Comparison of ENCODE assay signal across 8 cellular contexts in genomic region chr2:45649457-45649854, GRCh38.
A peak's percentile ranks its signal among the peaks of the same experiment; 100 is the strongest.
DNase-seq lines count a peak whose midpoint lies in the region; ATAC-seq and TF ChIP-seq lines count a peak whose summit lies in the region.

No MANE protein-coding gene starts in this region.

- peak overlapping the region; percentile 89 for H3K27ac Mint-ChIP-seq in dendritic cell treated with granulocyte-macrophage colony-stimulating factor and Interleukin-4, amounts not matched to agents 40 ng/mL and 50 ng/mL, for 4 days

- H3K9me2 ChIP-seq in DOHH2 (replicated peaks; ENCODE audit: control insufficient read depth, low read length), result no peaks in the 10 kb centered on the region

- DNase-seq in NCI-H748 treated with DMSO at 0.1 percent for 48 hours (lab: John Stamatoyannopoulos, UW), result peak; percentile 25
- DNase-seq in hippocampal formation (lab: John Stamatoyannopoulos, UW), result no peak
- DNase-seq in SIG-M5 (lab: John Stamatoyannopoulos, UW), result no peak

- no peaks in the 10 kb centered on the region for H3K9me3 ChIP-seq in DOHH2 (ENCODE audit: control insufficient read depth, insufficient read depth, low read length)
- H3K9me3 ChIP-seq in muscle layer of duodenum (ENCODE audit: control insufficient read depth in 1 of 2, low read length in 2 of 2), result no peaks in the 10 kb centered on the region

- peaks cover 7% of the 10 kb centered on the region for H3K36me3 Mint-ChIP-seq in dendritic cell treated with granulocyte-macrophage colony-stimulating factor and Interleukin-4, amounts not matched to agents 40 ng/mL and 50 ng/mL, for 4 days (ENCODE audit: low read depth)

- no peaks in the 10 kb centered on the region for H3K36me3 ChIP-seq in DOHH2 (ENCODE audit: control insufficient read depth, low read length)
- no peaks in the 10 kb centered on the region for H3K36me3 ChIP-seq in muscle layer of duodenum (ENCODE audit: control insufficient read depth in 1 of 2, insufficient read depth in 2 of 2, low read length in 2 of 2)

- H3F3A ChIP-seq in DOHH2 (ENCODE audit: control insufficient read depth, insufficient read depth), result peaks cover 8% of the 10 kb centered on the region; the same call in 1 of the 2 replicates

- H3K9me3 Mint-ChIP-seq in dendritic cell treated with granulocyte-macrophage colony-stimulating factor and Interleukin-4, amounts not matched to agents 40 ng/mL and 50 ng/mL, for 4 days, result no peaks in the 10 kb centered on the region

- peaks cover 40% of the 10 kb centered on the region for H3K27me3 ChIP-seq in DOHH2 (ENCODE audit: control insufficient read depth, low read length)
- no peaks in the 10 kb centered on the region for H3K27me3 ChIP-seq in muscle layer of duodenum (ENCODE audit: low read depth, low read length)

- ATAC-seq in HG03521 (IDR thresholded peaks at IDR 0.05; ENCODE audit: unreplicated experiment) (no peak), GM18861 (IDR thresholded peaks at IDR 0.05; ENCODE audit: unreplicated experiment) (no peak)

- H4K20me1 ChIP-seq in DOHH2 (ENCODE audit: control insufficient read depth, insufficient read depth, low read depth, low read length), result 0 out of 2 replicates have a peak, but pooled peaks cover 4% of the 10 kb centered on the region

- H3K4me3 ChIP-seq in DOHH2 (ENCODE audit: low read length), result peak overlapping the region; percentile 96
- H3K4me3 ChIP-seq in muscle layer of duodenum (ENCODE audit: low read depth in 1 of 2, low read length in 2 of 2), result peak overlapping the region; percentile 83 to 90

- H3K4me1 Mint-ChIP-seq in dendritic cell treated with granulocyte-macrophage colony-stimulating factor and Interleukin-4, amounts not matched to agents 40 ng/mL and 50 ng/mL, for 4 days (ENCODE audit: low read depth), result peaks cover 32% of the 10 kb centered on the region

- peaks cover 23% of the 10 kb centered on the region for H3K4me1 ChIP-seq in DOHH2 (ENCODE audit: control insufficient read depth, low read length)
- peaks cover 0 to 27% of the 10 kb centered on the region in 2 donors for H3K4me1 ChIP-seq in muscle layer of duodenum (ENCODE audit: control insufficient read depth in 1 of 2, insufficient read depth in 2 of 2, low read length in 2 of 2)

- intact Hi-C loops in dendritic cell treated with granulocyte-macrophage colony-stimulating factor and Interleukin-4, amounts not matched to agents 40 ng/mL and 50 ng/mL, for 4 days (cut with micrococcal nuclease), result no loop called here

- TF ChIP-seq CTCF in DOHH2 (IDR thresholded peaks at IDR 0.05; ENCODE audit: low read depth, low read length, poor library complexity, severe bottlenecking), result no peak

- peak overlapping the region; percentile 99 for H3K4me2 ChIP-seq in DOHH2 (ENCODE audit: low read length)

- H3K4me3 Mint-ChIP-seq in dendritic cell treated with granulocyte-macrophage colony-stimulating factor and Interleukin-4, amounts not matched to agents 40 ng/mL and 50 ng/mL, for 4 days, result peak overlapping the region; percentile 90

- H3K79me2 ChIP-seq in DOHH2 (ENCODE audit: control insufficient read depth, low read length), result peaks cover 14% of the 10 kb centered on the region; the same call in 1 of the 2 replicates

- H3K27ac ChIP-seq in DOHH2 (ENCODE audit: low read depth, low read length) (no peak overlapping the region), muscle layer of duodenum (ENCODE audit: low read length) (peak overlapping the region; percentile 96)

- H3K27me3 Mint-ChIP-seq in dendritic cell treated with granulocyte-macrophage colony-stimulating factor and Interleukin-4, amounts not matched to agents 40 ng/mL and 50 ng/mL, for 4 days, result peaks cover 20% of the 10 kb centered on the region
